In genomic region chr15:75065467-75065850, GRCh38 we compare ENCODE assay signal across 9 cellular contexts. TPM values are rescaled to one million over a fixed set of nuclear protein-coding genes. Genes with fewer than 3 reads are reported as not detected.
DNase-seq lines count a peak whose midpoint lies in the region; ATAC-seq and TF ChIP-seq lines count a peak whose summit lies in the region.
"Had no signal": no experiment of that assay in that cellular context is flagged by ENCODE, and none has a peak within 500 bp of the region (broad histone marks: within the 10 kb centered on the region; RNA-seq: fewer than 3 reads in every experiment).

No MANE protein-coding gene starts in this region.

- H3K4me3 Mint-ChIP-seq in activated T-helper 2 cell treated with anti-CD3 and anti-CD28 coated beads, Interferon-gamma antibody, Interleukin-2, Interleukin-4, amounts not matched to agents 10 μg/mL and 5 μg/mL and 100 μg/mL, durations not matched to agents 14 hours and 24 hours and 36 hours (ENCODE audit: low read depth): no peak overlapping the region

- H3K9me3 Mint-ChIP-seq in activated T-helper 2 cell treated with anti-CD3 and anti-CD28 coated beads, Interferon-gamma antibody, Interleukin-2, Interleukin-4, amounts not matched to agents 10 μg/mL and 5 μg/mL and 100 μg/mL, durations not matched to agents 14 hours and 24 hours and 36 hours: peaks cover 11% of the 10 kb centered on the region

- no peaks in the 10 kb centered on the region for H3K9me3 ChIP-seq in lung (ENCODE audit: control insufficient read depth in 2 of 2, insufficient read depth in 1 of 2, low read length in 1 of 2)
- no peaks in the 10 kb centered on the region for H3K9me3 ChIP-seq in aorta (ENCODE audit: control insufficient read depth, low read length)

- H3K4me3 ChIP-seq in lung: no peak overlapping the region
- no peak overlapping the region for H3K4me3 ChIP-seq in aorta (ENCODE audit: low read length in 2 of 2)

- H3K27ac ChIP-seq in lung (ENCODE audit: low read depth in 1 of 2, low read length in 1 of 2) (no peak overlapping the region), foreskin keratinocyte (no peak overlapping the region), aorta (ENCODE audit: low read depth in 1 of 2, low read length in 2 of 2) (peak overlapping the region in 1 of 2 donors; percentile 39)

- DNase-seq in COLO668 (lab: John Stamatoyannopoulos, UW; ENCODE audit: unreplicated experiment): peak; percentile 14
- DNase-seq in NCI-H128 (lab: John Stamatoyannopoulos, UW; ENCODE audit: unreplicated experiment): peak; percentile 26
- no peak for DNase-seq in activated T-helper 2 cell treated with anti-CD3 and anti-CD28 coated beads, Interferon-gamma antibody, Interleukin-2, Interleukin-4, amounts not matched to agents 10 μg/mL and 5 μg/mL and 100 μg/mL, durations not matched to agents 14 hours and 24 hours and 36 hours (ENCODE audit: low spot score)
- DNase-seq in lung (ENCODE audit: low spot score): peak; percentile 28
- DNase-seq in foreskin keratinocyte: no peak
- DNase-seq in aorta: no peak
- no peak for DNase-seq in NOMO-1 (lab: John Stamatoyannopoulos, UW; ENCODE audit: unreplicated experiment in 2 of 2)
- DNase-seq: stimulated activated CD4-positive, alpha-beta T cell treated with anti-CD3 and anti-CD28 coated beads, Interleukin-4, amount 100 ng/mL, for 1 hour had no signal

- H3K27ac Mint-ChIP-seq in activated T-helper 2 cell treated with anti-CD3 and anti-CD28 coated beads, Interferon-gamma antibody, Interleukin-2, Interleukin-4, amounts not matched to agents 10 μg/mL and 5 μg/mL and 100 μg/mL, durations not matched to agents 14 hours and 24 hours and 36 hours: peak overlapping the region; percentile 97

- peaks cover 50% of the 10 kb centered on the region for H3K36me3 Mint-ChIP-seq in activated T-helper 2 cell treated with anti-CD3 and anti-CD28 coated beads, Interferon-gamma antibody, Interleukin-2, Interleukin-4, amounts not matched to agents 10 μg/mL and 5 μg/mL and 100 μg/mL, durations not matched to agents 14 hours and 24 hours and 36 hours (ENCODE audit: low read depth)

- H3K36me3 ChIP-seq in lung (ENCODE audit: control insufficient read depth in 2 of 2, insufficient read depth in 2 of 2, low read length in 2 of 2) (no peaks in the 10 kb centered on the region), aorta (ENCODE audit: control insufficient read depth in 1 of 2, insufficient read depth in 2 of 2, low read length in 1 of 2) (no peaks in the 10 kb centered on the region)

- no peak for TF ChIP-seq CTCF in lung (IDR thresholded peaks at IDR 0.05; ENCODE audit: control extremely low read depth, extremely low read depth)
- TF ChIP-seq CTCF in foreskin keratinocyte (conservative IDR thresholded peaks at IDR 0.05): no peak

- intact Hi-C loops in activated T-helper 2 cell treated with anti-CD3 and anti-CD28 coated beads, Interferon-gamma antibody, Interleukin-2, Interleukin-4, amounts not matched to agents 10 μg/mL and 5 μg/mL and 100 μg/mL, durations not matched to agents 14 hours and 24 hours and 36 hours (cut with micrococcal nuclease): no loop called here
- intact Hi-C loops in aorta (cut with DNase I): no loop called here

- H3K4me1 Mint-ChIP-seq in activated T-helper 2 cell treated with anti-CD3 and anti-CD28 coated beads, Interferon-gamma antibody, Interleukin-2, Interleukin-4, amounts not matched to agents 10 μg/mL and 5 μg/mL and 100 μg/mL, durations not matched to agents 14 hours and 24 hours and 36 hours (ENCODE audit: low read depth): peaks cover 75% of the 10 kb centered on the region

- 85 to 95% methylated on average over 1 of the region's 1 CpG for WGBS in lung, 2 donors
- 65 to 87% methylated on average over 1 of the region's 1 CpG for WGBS in aorta, 2 donors

- H3K4me1 ChIP-seq in lung (ENCODE audit: control insufficient read depth in 2 of 2, insufficient read depth in 2 of 2, low read length in 2 of 2): peaks cover 10 to 12% of the 10 kb centered on the region in 2 donors
- H3K4me1 ChIP-seq in foreskin keratinocyte: peaks cover 14% of the 10 kb centered on the region
- peaks cover 0 to 3% of the 10 kb centered on the region in 2 donors for H3K4me1 ChIP-seq in aorta (ENCODE audit: control insufficient read depth in 1 of 2, insufficient read depth in 2 of 2, low read length in 2 of 2)

- no peaks in the 10 kb centered on the region for H3K27me3 ChIP-seq in lung (ENCODE audit: control insufficient read depth, insufficient read depth)
- H3K27me3 ChIP-seq in foreskin keratinocyte: no peaks in the 10 kb centered on the region
- no peaks in the 10 kb centered on the region for H3K27me3 ChIP-seq in aorta (ENCODE audit: control insufficient read depth in 1 of 2, insufficient read depth in 2 of 2, low read length in 1 of 2)

- ATAC-seq in lung (ENCODE audit: insufficient read depth, low FRiP score) (no peak), foreskin keratinocyte (no peak), aorta (ENCODE audit: low FRiP score) (no peak), HG03565 (IDR thresholded peaks at IDR 0.05; ENCODE audit: unreplicated experiment) (no peak)

- H3K27me3 Mint-ChIP-seq in activated T-helper 2 cell treated with anti-CD3 and anti-CD28 coated beads, Interferon-gamma antibody, Interleukin-2, Interleukin-4, amounts not matched to agents 10 μg/mL and 5 μg/mL and 100 μg/mL, durations not matched to agents 14 hours and 24 hours and 36 hours (ENCODE audit: low read depth): no peaks in the 10 kb centered on the region

RNA-seq across cellular contexts. Expression of gene PPCDC, which starts 42.1 kb away (rescaled TPM):
- total RNA-seq in activated T-helper 2 cell treated with anti-CD3 and anti-CD28 coated beads, Interferon-gamma antibody, Interleukin-2, Interleukin-4, amounts not matched to agents 10 μg/mL and 5 μg/mL and 100 μg/mL, durations not matched to agents 14 hours and 24 hours and 36 hours: 28.4 and 31.0 TPM in 2 replicates
- total RNA-seq in lung: 10 to 100 TPM; 12.8 to 19.2 TPM
- polyA plus RNA-seq in lung: 10 to 100 TPM; 22.5 to 23.8 TPM
- total RNA-seq in foreskin keratinocyte: 12.5 and 13.1 TPM in 2 replicates
- 16.7 and 19.1 TPM in 2 replicates for polyA plus RNA-seq in foreskin keratinocyte
- total RNA-seq in aorta: 10 to 100 TPM in 1 of 2 donors, 1 to 10 TPM in 1; 8.2 to 16.5 TPM
- 10 to 100 TPM; 13.8 to 22.6 TPM for polyA plus RNA-seq in aorta

Comparison
In these comparisons a context has a peak if more than half of its experiments do, and no peak if none do; other contexts are left out.
1. DNase-seq: peak in COLO668 (single experiment), NCI-H128 (single experiment) and lung (single experiment); none in activated T-helper 2 cell treated with anti-CD3 and anti-CD28 coated beads, Interferon-gamma antibody, Interleukin-2, Interleukin-4, amounts not matched to agents 10 μg/mL and 5 μg/mL and 100 μg/mL, durations not matched to agents 14 hours and 24 hours and 36 hours (single experiment), foreskin keratinocyte (0 of 2), aorta (0 of 2) and NOMO-1 (0 of 2).